ENCODE assay signal across 8 cellular contexts in genomic region chr5:10441083-10441991, GRCh38. TPM values are rescaled to one million over a fixed set of nuclear protein-coding genes. Genes with fewer than 3 reads are reported as not detected.
DNase-seq lines count a peak whose midpoint lies in the region; ATAC-seq, FAIRE-seq and TF ChIP-seq lines count a peak whose summit lies in the region.

Gene ROPN1L (plus strand): TSS chr5:10441879. CDS start chr5:10442168, 289 bp downstream.

- H3K27me3 Mint-ChIP-seq in activated CD4-positive, alpha-beta T cell treated with anti-CD3 and anti-CD28 coated beads, Interleukin-2, amount 10 ng/mL, durations not matched to agents 7 days and 5 days = peaks cover 10% of the 10 kb centered on the region

- peaks cover 9% of the 10 kb centered on the region; the same call in 1 of the 2 replicates for H3K27me3 ChIP-seq in BE2C

- no peak for TF ChIP-seq CTCF in BE2C (IDR thresholded peaks at IDR 0.05; ENCODE audit: low read depth, low read length)

- peaks cover 41% of the 10 kb centered on the region for H3K4me1 Mint-ChIP-seq in activated CD4-positive, alpha-beta T cell treated with anti-CD3 and anti-CD28 coated beads, Interleukin-2, amount 10 ng/mL, durations not matched to agents 7 days and 5 days

- POLR2A ChIA-PET in activated CD4-positive, alpha-beta T cell treated with anti-CD3 and anti-CD28 coated beads, Interleukin-2, amount 10 ng/mL, durations not matched to agents 7 days and 5 days (lab: Charles Lee) = interaction anchor here (0.6 kb wide), 1 partner anchor 100 kb away, joined by 5 read pairs; no protein-coding TSS in a partner anchor

- DNase-seq in BE2C = peak; percentile 91
- peak; percentile 93 for DNase-seq in GM19239 (ENCODE audit: insufficient read length, low spot score)
- peak; percentile 82 to 94 for DNase-seq in NCI-H524 (lab: John Stamatoyannopoulos, UW)
- DNase-seq in activated CD4-positive, alpha-beta T cell treated with anti-CD3 and anti-CD28 coated beads, Interleukin-2, amount 10 ng/mL, durations not matched to agents 7 days and 5 days = peak; percentile 73
- DNase-seq in cortex of kidney (lab: John Stamatoyannopoulos, UW) = peak; percentile 15
- peak; percentile 90 for DNase-seq in left lobe of liver (ENCODE audit: low spot score)
- DNase-seq in stimulated activated CD4-positive, alpha-beta T cell treated with anti-CD3 and anti-CD28 coated beads, Interleukin-2, amount 100 ng/mL, for 24 hours = peak; percentile 81 to 86

- H3K4me3 ChIP-seq in BE2C (ENCODE audit: low read depth, low read length) = peak within 1 kb of the TSS; percentile 80

- CTCF ChIA-PET in activated CD4-positive, alpha-beta T cell treated with anti-CD3 and anti-CD28 coated beads, Interleukin-2, amount 10 ng/mL, durations not matched to agents 7 days and 5 days (lab: Charles Lee) = interaction anchor here (1.9 kb wide), 1 partner anchor 17 kb away, joined by 3 read pairs; no protein-coding TSS in a partner anchor

- peak; percentile 99 for ATAC-seq in HG03432 (IDR thresholded peaks at IDR 0.05; ENCODE audit: unreplicated experiment)
- ATAC-seq in left lobe of liver = peak; percentile 99

- no peaks in the 10 kb centered on the region for H3K4me1 ChIP-seq in BE2C

- no peaks in the 10 kb centered on the region; the same call in none of the 2 replicates for H3K36me3 ChIP-seq in BE2C

- H3K9me3 Mint-ChIP-seq in activated CD4-positive, alpha-beta T cell treated with anti-CD3 and anti-CD28 coated beads, Interleukin-2, amount 10 ng/mL, durations not matched to agents 7 days and 5 days = peaks cover 12% of the 10 kb centered on the region

- H3K9me3 ChIP-seq in BE2C = no peaks in the 10 kb centered on the region

- FAIRE-seq in GM19239 (lab: Jason Lieb, UNC) = peak; percentile 37

- peak within 1 kb of the TSS; percentile 61 for H3K27ac Mint-ChIP-seq in activated CD4-positive, alpha-beta T cell treated with anti-CD3 and anti-CD28 coated beads, Interleukin-2, amount 10 ng/mL, durations not matched to agents 7 days and 5 days

- peak within 1 kb of the TSS; percentile 78 for H3K4me3 Mint-ChIP-seq in activated CD4-positive, alpha-beta T cell treated with anti-CD3 and anti-CD28 coated beads, Interleukin-2, amount 10 ng/mL, durations not matched to agents 7 days and 5 days

- peaks cover 33% of the 10 kb centered on the region for H3K36me3 Mint-ChIP-seq in activated CD4-positive, alpha-beta T cell treated with anti-CD3 and anti-CD28 coated beads, Interleukin-2, amount 10 ng/mL, durations not matched to agents 7 days and 5 days (ENCODE audit: low read depth)

RNA-seq across cellular contexts. Expression of gene ROPN1L, which starts in this region (rescaled TPM):
- not detected for polyA plus RNA-seq in BE2C (2012; ENCODE audit: insufficient read depth, insufficient read length, low read depth)
- total RNA-seq in activated CD4-positive, alpha-beta T cell treated with anti-CD3 and anti-CD28 coated beads, Interleukin-2, amount 10 ng/mL, durations not matched to agents 7 days and 5 days = 1 to 10 TPM; 3.1 to 4.1 TPM
- total RNA-seq in left lobe of liver = 0.35 TPM

Comparison
In these comparisons a context has a peak if more than half of its experiments do, and no peak if none do; other contexts are left out.
1. Peak in every context shown above with its lines: DNase-seq, ATAC-seq and H3K4me3 ChIP-seq.
2. Peak in DNase-seq and ATAC-seq in left lobe of liver; RNA of the gene not detected or under 1 TPM.
3. DNase-seq: peak in every context shown above with its lines; median percentile 93 in GM19239; 91 in BE2C; 90 in left lobe of liver; 88 in NCI-H524; 84 in stimulated activated CD4-positive, alpha-beta T cell treated with anti-CD3 and anti-CD28 coated beads, Interleukin-2, amount 100 ng/mL, for 24 hours; 73 in activated CD4-positive, alpha-beta T cell treated with anti-CD3 and anti-CD28 coated beads, Interleukin-2, amount 10 ng/mL, durations not matched to agents 7 days and 5 days; 15 in cortex of kidney.